Comparison of ENCODE assay signal across 8 cellular contexts in genomic region chr9:64369111-64369510, GRCh38.
DNase-seq lines count a peak whose midpoint lies in the region; ATAC-seq and TF ChIP-seq lines count a peak whose summit lies in the region.
"Not testable (repeated sequence)": the region's sequence is repeated elsewhere in the genome, so short reads cannot be mapped to it uniquely, and the experiment has no call there.

No MANE protein-coding gene starts in this region.

- not testable (repeated sequence) for H3K23ac ChIP-seq in H9 (ENCODE audit: insufficient read length, low read depth, low read length)

- not testable (repeated sequence) for H4K91ac ChIP-seq in H9 (ENCODE audit: insufficient read length, low read depth, low read length)

- not testable (repeated sequence) for H3K4me3 Mint-ChIP-seq in H9

- not testable (repeated sequence) for H4K8ac ChIP-seq in H9 (replicated peaks; ENCODE audit: insufficient read length, low read depth, low read length)

- H2AK5ac ChIP-seq in H9 (ENCODE audit: insufficient read length, low read length): not testable (repeated sequence)

- TF ChIP-seq CTCF in H9 (conservative IDR thresholded peaks at IDR 0.05) (peak; percentile 49; the same call in 2 of the 3 replicates), body of pancreas (IDR thresholded peaks at IDR 0.05) (peak; percentile 37 to 84 (median 41)), kidney epithelial cell (IDR thresholded peaks at IDR 0.05; ENCODE audit: insufficient read depth, low read length, poor library complexity, severe bottlenecking) (peak; percentile 19), upper lobe of left lung (IDR thresholded peaks at IDR 0.05) (peak; percentile 21 to 59 (median 46))

- not testable (repeated sequence) for H4K5ac ChIP-seq in H9 (ENCODE audit: insufficient read length, low read depth, low read length)

- not testable (repeated sequence) for TF ChIP-seq POLR2A in body of pancreas (IDR thresholded peaks at IDR 0.05); upper lobe of left lung (IDR thresholded peaks at IDR 0.05)

- TF ChIP-seq EP300 in upper lobe of left lung (IDR thresholded peaks at IDR 0.05): not testable (repeated sequence)

- not testable (repeated sequence) for H3K36me3 ChIP-seq in body of pancreas (replicated peaks in 1 of 2; ENCODE audit: insufficient read depth in 1 of 2, low read depth in 2 of 2); kidney epithelial cell (ENCODE audit: control insufficient read depth, insufficient read depth, low read length); upper lobe of left lung

- not testable (repeated sequence) for H3K56ac ChIP-seq in H9 (ENCODE audit: insufficient read length, low read depth, low read length)

- not testable (repeated sequence) for H3K27ac Mint-ChIP-seq in H9

- not testable (repeated sequence) for H3K9ac ChIP-seq in H9 (ENCODE audit: extremely low read depth, insufficient read length, low read length)

- H4K20me1 ChIP-seq in H9 (ENCODE audit: control insufficient read depth, insufficient read depth, insufficient read length): not testable (repeated sequence)

- not testable (repeated sequence) for H2AFZ ChIP-seq in H9 (ENCODE audit: low read length)

- ATAC-seq in GM18511 (IDR thresholded peaks at IDR 0.05; ENCODE audit: unreplicated experiment) (peak; percentile 100), HG03469 (IDR thresholded peaks at IDR 0.05; ENCODE audit: unreplicated experiment) (peak; percentile 100), body of pancreas (peak; percentile 100), upper lobe of left lung (ENCODE audit: low FRiP score in 2 of 2) (peak; percentile 94)

- not testable (repeated sequence) for H2BK12ac ChIP-seq in H9 (ENCODE audit: insufficient read length, low read depth, low read length)

- not testable (repeated sequence) for H3K14ac ChIP-seq in H9 (ENCODE audit: insufficient read depth, low read length)

- H3K27me3 Mint-ChIP-seq in H9 (ENCODE audit: low read depth): not testable (repeated sequence)

- not testable (repeated sequence) for H3K4ac ChIP-seq in H9 (ENCODE audit: low read depth, low read length)

- not testable (repeated sequence) for H3K79me2 ChIP-seq in H9 (ENCODE audit: insufficient read depth, low read length)

- not testable (repeated sequence) for H2BK5ac ChIP-seq in H9 (ENCODE audit: insufficient read length, low read length)

- not testable (repeated sequence) for H3K9me3 Mint-ChIP-seq in H9

- WGBS in H9 (ENCODE audit: extremely low coverage, insufficient read length, low lambda C conversion rate): no CpG with 5 or more reads among the region's 44 CpGs
- no CpG with 5 or more reads among the region's 44 CpGs for WGBS in body of pancreas, 2 donors
- no CpG with 5 or more reads among the region's 44 CpGs for WGBS in upper lobe of left lung, 2 donors

- intact Hi-C loops in body of pancreas (cut with DNase I): not testable (repeated sequence)

- DNase-seq in H9; kidney epithelial cell (ENCODE audit: low read depth): not testable (repeated sequence)
- peak; percentile 78 to 81 for DNase-seq in activated CD4-positive, alpha-beta T cell treated with anti-CD3 and anti-CD28 coated beads, Interleukin-2, amount 50 U/mL, for 48 hours
- DNase-seq in body of pancreas (peak; percentile 91 to 92 (median 91)), upper lobe of left lung (peak; percentile 83 to 96)
- peak; percentile 86 for DNase-seq in stimulated activated CD4-positive, alpha-beta T cell treated with anti-CD3 and anti-CD28 coated beads, Interleukin-15, amount 100 ng/mL, for 24 hours

- H2BK20ac ChIP-seq in H9 (ENCODE audit: low read depth, low read length, poor library complexity, severe bottlenecking): not testable (repeated sequence)

- H3K27ac ChIP-seq in H9 (ENCODE audit: insufficient read length, low read depth, low read length); body of pancreas; upper lobe of left lung: not testable (repeated sequence)

- H2BK120ac ChIP-seq in H9 (ENCODE audit: low read depth, low read length, poor library complexity, severe bottlenecking): not testable (repeated sequence)

- H2BK15ac ChIP-seq in H9 (ENCODE audit: low read depth, low read length): not testable (repeated sequence)

- not testable (repeated sequence) for H3K4me1 Mint-ChIP-seq in H9

- H3K18ac ChIP-seq in H9 (ENCODE audit: insufficient read length, low read depth, low read length): not testable (repeated sequence)

- not testable (repeated sequence) for H3K23me2 ChIP-seq in H9 (ENCODE audit: insufficient read length, low read depth, low read length, poor library complexity, severe bottlenecking)

- H3K4me1 ChIP-seq in H9 (ENCODE audit: insufficient read depth, low read length); body of pancreas; upper lobe of left lung: not testable (repeated sequence)

- not testable (repeated sequence) for H3K27me3 ChIP-seq in H9 (ENCODE audit: insufficient read depth, low read length); body of pancreas; kidney epithelial cell (ENCODE audit: control insufficient read depth, insufficient read depth, low read length); upper lobe of left lung

- not testable (repeated sequence) for H3K79me1 ChIP-seq in H9 (ENCODE audit: insufficient read depth, low read depth, low read length, poor library complexity, severe bottlenecking)

- H3K4me3 ChIP-seq in body of pancreas; kidney epithelial cell (ENCODE audit: low read depth, low read length): not testable (repeated sequence)
- peak overlapping the region in 3 of 4 donors; percentile 18 to 39 (median 27) for H3K4me3 ChIP-seq in upper lobe of left lung

- H3K36me3 Mint-ChIP-seq in H9 (ENCODE audit: insufficient read depth in 1 of 3, low read depth in 3 of 3): not testable (repeated sequence)

- H3T11ph ChIP-seq in H9 (ENCODE audit: low read length): not testable (repeated sequence)

- H3K4me2 ChIP-seq in H9 (ENCODE audit: insufficient read depth, insufficient read length, low read length): not testable (repeated sequence)

- H3K9me3 ChIP-seq in H9 (ENCODE audit: control insufficient read depth, low read depth, low read length); body of pancreas; upper lobe of left lung: not testable (repeated sequence)
